32 cellular contexts compared by ENCODE assay signal in the genomic region with DNA sequence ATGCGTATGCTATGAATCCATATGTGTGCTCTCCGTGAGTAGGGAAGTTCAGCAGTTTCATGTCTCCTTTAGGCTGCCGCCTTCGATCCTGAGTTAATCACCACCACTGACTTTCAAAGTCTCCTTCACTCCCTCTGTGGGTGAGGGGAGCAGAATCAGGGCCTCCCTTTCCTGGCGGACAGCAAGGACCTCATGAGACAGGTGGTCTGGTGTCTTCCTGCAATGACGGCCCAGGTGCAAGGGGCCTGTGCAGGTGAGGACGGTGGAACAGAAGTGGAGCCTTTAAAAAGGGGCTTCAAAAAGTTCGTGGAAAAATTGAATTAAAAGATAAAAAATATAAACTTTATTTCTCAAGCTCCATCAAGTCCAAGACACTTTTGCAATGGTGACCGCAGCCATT.
"Had no signal": no experiment of that assay in that cellular context is flagged by ENCODE, and none has a peak within 500 bp of the region (broad histone marks: within the 10 kb centered on the region; RNA-seq: fewer than 3 reads in every experiment).

No MANE protein-coding gene starts in this region.

- DNase-seq: activated CD4-positive, alpha-beta memory T cell treated with anti-CD3 and anti-CD28 coated beads for 36 hours; activated CD4-positive, alpha-beta T cell treated with anti-CD3 and anti-CD28 coated beads for 1 hour; activated CD4-positive, alpha-beta T cell treated with anti-CD3 and anti-CD28 coated beads for 4 hours; activated CD4-positive, alpha-beta T cell treated with anti-CD3 and anti-CD28 coated beads, Interleukin-2, amount 10 ng/mL, durations not matched to agents 24 days and 14 days; activated CD4-positive, alpha-beta T cell treated with anti-CD3 and anti-CD28 coated beads, Interleukin-2, amount 50 U/mL, for 1 hour; activated CD4-positive, alpha-beta T cell treated with anti-CD3 and anti-CD28 coated beads, Interleukin-2, amount 50 U/mL, for 4 hours; activated CD4-positive, CD25-positive, alpha-beta regulatory T cell; activated CD8-positive, alpha-beta memory T cell treated with anti-CD3 and anti-CD28 coated beads, Interleukin-2, amount 50 U/mL, for 4 hours; activated CD8-positive, alpha-beta T cell treated with anti-CD3 and anti-CD28 coated beads for 36 hours; activated effector memory CD4-positive, alpha-beta T cell treated with anti-CD3 and anti-CD28 coated beads, Interleukin-2, amount 50 U/mL, for 16 hours; activated naive CD4-positive, alpha-beta T cell treated with anti-CD3 and anti-CD28 coated beads, Interleukin-2, amount 10 ng/mL, durations not matched to agents 7 days and 5 days; activated naive CD4-positive, alpha-beta T cell treated with Interleukin-2 at 50 U/mL for 16 hours; activated naive CD8-positive, alpha-beta T cell treated with anti-CD3 and anti-CD28 coated beads, Interleukin-2, amount 10 ng/mL, durations not matched to agents 7 days and 5 days; activated naive CD8-positive, alpha-beta T cell treated with anti-CD3 and anti-CD28 coated beads, Interleukin-2, amount 50 U/mL, for 24 hours; activated T-cell treated with anti-CD3 and anti-CD28 coated beads for 4 hours; activated T-cell treated with anti-CD3 and anti-CD28 coated beads, Interleukin-2, amount 50 U/mL, for 4 hours; activated T-cell treated with anti-CD3 and anti-CD28 coated beads, Interleukin-2, amount 50 U/mL, for 72 hours; anterior cingulate cortex; central memory CD4-positive, alpha-beta T cell; T-cell; T-helper 2 cell; T-helper 9 cell; WERI-Rb-1 had no signal

- H3K27ac Mint-ChIP-seq: activated CD4-positive, alpha-beta memory T cell treated with anti-CD3 and anti-CD28 coated beads for 36 hours; activated CD8-positive, alpha-beta T cell treated with anti-CD3 and anti-CD28 coated beads for 36 hours; activated naive CD8-positive, alpha-beta T cell; activated naive CD8-positive, alpha-beta T cell treated with anti-CD3 and anti-CD28 coated beads, Interleukin-2, amount 10 ng/mL, durations not matched to agents 7 days and 5 days; activated T-helper 17 cell treated with anti-CD3 and anti-CD28 coated beads, Interleukin-2, amount 50 U/mL, for 72 hours; WTC11 had no signal

- H3K27me3 ChIP-seq: ascending aorta had no signal

- H3K27ac ChIP-seq: ascending aorta, WERI-Rb-1 had no signal

- H3K9me3 Mint-ChIP-seq: activated CD4-positive, alpha-beta memory T cell treated with anti-CD3 and anti-CD28 coated beads for 36 hours; activated CD4-positive, alpha-beta T cell treated with anti-CD3 and anti-CD28 coated beads, Interleukin-2, amount 10 ng/mL, durations not matched to agents 24 days and 14 days; activated CD8-positive, alpha-beta T cell treated with anti-CD3 and anti-CD28 coated beads for 36 hours; activated naive CD4-positive, alpha-beta T cell treated with anti-CD3 and anti-CD28 coated beads, Interleukin-2, amount 10 ng/mL, durations not matched to agents 7 days and 5 days; activated naive CD4-positive, alpha-beta T cell treated with anti-CD3 and anti-CD28 coated beads, Interleukin-2, amount 50 U/mL, for 24 hours; activated naive CD8-positive, alpha-beta T cell treated with anti-CD3 and anti-CD28 coated beads, Interleukin-2, amount 10 ng/mL, durations not matched to agents 7 days and 5 days; activated naive CD8-positive, alpha-beta T cell treated with anti-CD3 and anti-CD28 coated beads, Interleukin-2, amount 50 U/mL, for 24 hours; activated T-cell treated with anti-CD3 and anti-CD28 coated beads, Interleukin-2, amount 50 U/mL, for 4 hours; activated T-cell treated with anti-CD3 and anti-CD28 coated beads, Interleukin-2, amount 50 U/mL, for 72 hours; activated T-helper 1 cell treated with anti-CD3 and anti-CD28 coated beads, Interleukin-12 subunit alpha, Interleukin-12 subunit beta, Interleukin-2, Interleukin-4 antibody, amounts not matched to agents 30 ng/mL and 10 ng/mL and 1 ng/mL, durations not matched to agents 14 hours and 24 hours and 36 hours; activated T-helper 17 cell treated with anti-CD3 and anti-CD28 coated beads, Interleukin-2, amount 50 U/mL, for 72 hours; brain; T-cell; T-helper 2 cell treated with Interferon-gamma antibody and Interleukin-4, amounts not matched to agents 5 μg/mL and 100 μg/mL, for 36 hours; WTC11 had no signal

- H3K4me1 Mint-ChIP-seq: activated naive CD4-positive, alpha-beta T cell treated with anti-CD3 and anti-CD28 coated beads, Interleukin-2, amount 10 ng/mL, durations not matched to agents 7 days and 5 days; activated naive CD4-positive, alpha-beta T cell treated with anti-CD3 and anti-CD28 coated beads, Interleukin-2, amount 50 U/mL, for 24 hours; activated naive CD8-positive, alpha-beta T cell treated with anti-CD3 and anti-CD28 coated beads, Interleukin-2, amount 10 ng/mL, durations not matched to agents 7 days and 5 days; activated naive CD8-positive, alpha-beta T cell treated with anti-CD3 and anti-CD28 coated beads, Interleukin-2, amount 50 U/mL, for 24 hours; activated T-helper 17 cell treated with anti-CD3 and anti-CD28 coated beads, Interleukin-2, amount 50 U/mL, for 72 hours; brain; T-cell; WTC11 had no signal

- ATAC-seq: activated CD4-positive, CD25-positive, alpha-beta regulatory T cell treated with anti-CD3 and anti-CD28 coated beads, Interleukin-2, amount 50 U/mL, for 24 hours; activated naive CD8-positive, alpha-beta T cell treated with anti-CD3 and anti-CD28 coated beads, Interleukin-2, amount 50 U/mL, for 24 hours; activated T-helper 17 cell treated with anti-CD3 and anti-CD28 coated beads, Interleukin-2, amount 50 U/mL, for 72 hours; T-cell had no signal

- H3K4me3 ChIP-seq: ascending aorta had no signal

- H3K4me3 Mint-ChIP-seq: activated CD4-positive, alpha-beta memory T cell treated with anti-CD3 and anti-CD28 coated beads for 36 hours; activated CD4-positive, alpha-beta T cell treated with anti-CD3 and anti-CD28 coated beads, Interleukin-2, amount 10 ng/mL, durations not matched to agents 24 days and 14 days; activated CD8-positive, alpha-beta T cell treated with anti-CD3 and anti-CD28 coated beads for 36 hours; activated naive CD4-positive, alpha-beta T cell treated with anti-CD3 and anti-CD28 coated beads, Interleukin-2, amount 10 ng/mL, durations not matched to agents 7 days and 5 days; activated naive CD4-positive, alpha-beta T cell treated with anti-CD3 and anti-CD28 coated beads, Interleukin-2, amount 50 U/mL, for 24 hours; activated naive CD8-positive, alpha-beta T cell; activated naive CD8-positive, alpha-beta T cell treated with anti-CD3 and anti-CD28 coated beads, Interleukin-2, amount 10 ng/mL, durations not matched to agents 7 days and 5 days; activated naive CD8-positive, alpha-beta T cell treated with anti-CD3 and anti-CD28 coated beads, Interleukin-2, amount 50 U/mL, for 24 hours; activated T-cell treated with anti-CD3 and anti-CD28 coated beads, Interleukin-2, amount 50 U/mL, for 4 hours; activated T-cell treated with anti-CD3 and anti-CD28 coated beads, Interleukin-2, amount 50 U/mL, for 72 hours; activated T-helper 1 cell treated with anti-CD3 and anti-CD28 coated beads, Interleukin-12 subunit alpha, Interleukin-12 subunit beta, Interleukin-2, Interleukin-4 antibody, amounts not matched to agents 30 ng/mL and 10 ng/mL and 1 ng/mL, durations not matched to agents 14 hours and 24 hours and 36 hours; activated T-helper 17 cell treated with anti-CD3 and anti-CD28 coated beads, Interleukin-2, amount 50 U/mL, for 72 hours; brain; T-cell; T-helper 2 cell treated with Interferon-gamma antibody and Interleukin-4, amounts not matched to agents 5 μg/mL and 100 μg/mL, for 36 hours; WTC11 had no signal

- H3K4me1 ChIP-seq: ascending aorta had no signal

- H3K27me3 Mint-ChIP-seq: activated CD4-positive, alpha-beta memory T cell treated with anti-CD3 and anti-CD28 coated beads for 36 hours; activated CD4-positive, alpha-beta T cell treated with anti-CD3 and anti-CD28 coated beads, Interleukin-2, amount 10 ng/mL, durations not matched to agents 24 days and 14 days; activated CD8-positive, alpha-beta T cell treated with anti-CD3 and anti-CD28 coated beads for 36 hours; activated naive CD4-positive, alpha-beta T cell treated with anti-CD3 and anti-CD28 coated beads, Interleukin-2, amount 10 ng/mL, durations not matched to agents 7 days and 5 days; activated naive CD4-positive, alpha-beta T cell treated with anti-CD3 and anti-CD28 coated beads, Interleukin-2, amount 50 U/mL, for 24 hours; activated naive CD8-positive, alpha-beta T cell; activated naive CD8-positive, alpha-beta T cell treated with anti-CD3 and anti-CD28 coated beads, Interleukin-2, amount 10 ng/mL, durations not matched to agents 7 days and 5 days; activated naive CD8-positive, alpha-beta T cell treated with anti-CD3 and anti-CD28 coated beads, Interleukin-2, amount 50 U/mL, for 24 hours; activated T-helper 17 cell treated with anti-CD3 and anti-CD28 coated beads, Interleukin-2, amount 50 U/mL, for 72 hours; brain; T-cell had no signal

- H3K9me3 ChIP-seq: ascending aorta had no signal

- H3K36me3 ChIP-seq: WERI-Rb-1 had no signal
